ENCODE assay signal across 16 cellular contexts in the genomic region with DNA sequence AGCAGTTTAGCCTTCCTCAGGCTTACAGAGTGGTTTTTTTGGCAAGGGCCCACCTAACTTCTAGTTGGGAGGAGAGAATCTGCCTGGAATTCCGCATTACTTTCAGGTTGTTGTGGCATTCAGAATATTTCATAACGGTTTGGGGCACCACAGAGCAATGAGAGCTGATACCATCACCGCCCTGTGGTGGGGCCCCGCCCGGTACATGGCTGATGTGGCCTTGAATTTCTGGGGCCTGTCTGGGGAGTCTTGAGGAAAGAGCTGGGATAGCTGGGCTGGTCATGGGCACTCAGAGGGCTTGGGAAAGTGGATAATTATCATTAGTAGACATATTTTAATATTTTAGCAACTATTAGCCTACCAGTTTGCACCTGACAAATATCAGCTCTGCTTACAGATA. TPM values are rescaled to one million over a fixed set of nuclear protein-coding genes. Genes with fewer than 3 reads are reported as not detected.
A peak's percentile ranks its signal among the peaks of the same experiment; 100 is the strongest.
DNase-seq lines count a peak whose midpoint lies in the region; ATAC-seq and TF ChIP-seq lines count a peak whose summit lies in the region.
"Had no signal": no experiment of that assay in that cellular context is flagged by ENCODE, and none has a peak within 500 bp of the region (broad histone marks: within the 10 kb centered on the region; RNA-seq: fewer than 3 reads in every experiment).

No MANE protein-coding gene starts in this region.

- intact Hi-C loops in activated CD4-positive, alpha-beta memory T cell treated with anti-CD3 and anti-CD28 coated beads for 36 hours (cut with micrococcal nuclease) = loop anchor here (5.0 to 10.0 kb wide), 5 partner anchors 233 to 1124 kb away; a partner anchor contains a TSS
- intact Hi-C loops in testis (cut with DNase I; ENCODE audit: low total_unique reads) = no loop called here

- H3K9me3 ChIP-seq in Peyer's patch (no peaks in the 10 kb centered on the region), testis (no peaks in the 10 kb centered on the region)
- H3K9me3 ChIP-seq: SJCRH30 had no signal

- TF ChIP-seq CTCF in Peyer's patch (IDR thresholded peaks at IDR 0.05) (no peak), testis (IDR thresholded peaks at IDR 0.05) (no peak)

- H3K36me3 ChIP-seq in Peyer's patch (no peaks in the 10 kb centered on the region), testis (ENCODE audit: low read depth, missing control alignments) (no peaks in the 10 kb centered on the region)
- H3K36me3 ChIP-seq: SJCRH30 had no signal

- H3K4me3 Mint-ChIP-seq in activated CD4-positive, alpha-beta memory T cell treated with anti-CD3 and anti-CD28 coated beads for 36 hours = peak overlapping the region; percentile 79

- ATAC-seq in activated naive CD4-positive, alpha-beta T cell treated with anti-CD3 and anti-CD28 coated beads, Interleukin-2, amount 50 U/mL, for 72 hours = peak in 1 of 2 donors; percentile 13
- ATAC-seq in HG02763 (IDR thresholded peaks at IDR 0.05; ENCODE audit: unreplicated experiment) = no peak
- ATAC-seq: foreskin keratinocyte had no signal

- H3K27ac ChIP-seq in Peyer's patch = peak overlapping the region in 3 of 4 donors; percentile 1 to 46 (median 16)
- no peak overlapping the region for H3K27ac ChIP-seq in testis
- H3K27ac ChIP-seq: foreskin keratinocyte, SJCRH30 had no signal

- POLR2A ChIA-PET in activated CD4-positive, alpha-beta memory T cell treated with anti-CD3 and anti-CD28 coated beads for 36 hours (lab: Charles Lee) = interaction anchor here (1.2 to 1.8 kb wide), 2 partner anchors 16 to 20 kb away, joined by 4 read pairs; no protein-coding TSS in a partner anchor

- no peaks in the 10 kb centered on the region for H3K4me1 ChIP-seq in Peyer's patch
- H3K4me1 ChIP-seq in testis = peaks cover 4% of the 10 kb centered on the region
- H3K4me1 ChIP-seq: SJCRH30 had no signal

- no peak for TF ChIP-seq POLR2A in Peyer's patch (IDR thresholded peaks at IDR 0.05)
- no peak for TF ChIP-seq POLR2A in testis (IDR thresholded peaks at IDR 0.05)

- CTCF ChIA-PET in activated CD4-positive, alpha-beta memory T cell treated with anti-CD3 and anti-CD28 coated beads for 36 hours (lab: Charles Lee) = interaction anchor here (0.6 to 5.5 kb wide), 7 partner anchors 10 to 765 kb away, joined by 3 to 32 read pairs (median 5); no protein-coding TSS in a partner anchor

- DNase-seq in Peyer's patch (no peak), AG08395 (ENCODE audit: low spot score) (no peak), testis (no peak), pons (ENCODE audit: low spot score) (no peak)
- DNase-seq in activated CD4-positive, alpha-beta memory T cell treated with anti-CD3 and anti-CD28 coated beads for 36 hours = peak; percentile 66
- no peak for DNase-seq in activated naive CD4-positive, alpha-beta T cell treated with anti-CD3 and anti-CD28 coated beads, Interleukin-2, amount 50 U/mL, for 72 hours (ENCODE audit: low spot score in 2 of 2)
- peak; percentile 39 to 42 for DNase-seq in stimulated activated CD4-positive, alpha-beta T cell treated with anti-CD3 and anti-CD28 coated beads, Interleukin-4, amount 100 ng/mL, for 4 hours
- DNase-seq: foreskin keratinocyte, NCI-H2107, SJCRH30 had no signal

- no peaks in the 10 kb centered on the region for H3K27me3 ChIP-seq in Peyer's patch
- H3K27me3 ChIP-seq in testis = no peaks in the 10 kb centered on the region

- H3K4me3 ChIP-seq in Peyer's patch = no peak overlapping the region
- H3K4me3 ChIP-seq in testis = no peak overlapping the region
- H3K4me3 ChIP-seq: SJCRH30 had no signal

- no peaks in the 10 kb centered on the region for H3K9me3 Mint-ChIP-seq in activated CD4-positive, alpha-beta memory T cell treated with anti-CD3 and anti-CD28 coated beads for 36 hours
- H3K9me3 Mint-ChIP-seq in activated naive CD4-positive, alpha-beta T cell treated with anti-CD3 and anti-CD28 coated beads, Interleukin-2, amount 50 U/mL, for 72 hours = no peaks in the 10 kb centered on the region

- peaks cover 71% of the 10 kb centered on the region for H3K4me1 Mint-ChIP-seq in activated CD4-positive, alpha-beta memory T cell treated with anti-CD3 and anti-CD28 coated beads for 36 hours (ENCODE audit: low read depth)

- peaks cover 72% of the 10 kb centered on the region for H3K36me3 Mint-ChIP-seq in activated CD4-positive, alpha-beta memory T cell treated with anti-CD3 and anti-CD28 coated beads for 36 hours
- peaks cover 81 to 83% of the 10 kb centered on the region in 2 donors for H3K36me3 Mint-ChIP-seq in activated naive CD4-positive, alpha-beta T cell treated with anti-CD3 and anti-CD28 coated beads, Interleukin-2, amount 50 U/mL, for 72 hours

- peak overlapping the region; percentile 90 for H3K27ac Mint-ChIP-seq in activated CD4-positive, alpha-beta memory T cell treated with anti-CD3 and anti-CD28 coated beads for 36 hours
- peak overlapping the region; percentile 92 to 95 for H3K27ac Mint-ChIP-seq in activated naive CD4-positive, alpha-beta T cell treated with anti-CD3 and anti-CD28 coated beads, Interleukin-2, amount 50 U/mL, for 72 hours

- 77 to 87% methylated on average over 5 of the region's 5 CpGs for WGBS in testis, 2 donors

- H3K27me3 Mint-ChIP-seq in activated CD4-positive, alpha-beta memory T cell treated with anti-CD3 and anti-CD28 coated beads for 36 hours = no peaks in the 10 kb centered on the region

RNA-seq across cellular contexts. Expression of a gene that starts 4.2 kb away (rescaled TPM):
- 1 to 10 TPM; 1.2 to 9.6 (median 4.5) TPM for total RNA-seq in Peyer's patch
- 10 to 100 TPM; 73.9 to 74.8 TPM for total RNA-seq in activated CD4-positive, alpha-beta memory T cell treated with anti-CD3 and anti-CD28 coated beads for 36 hours
- total RNA-seq in activated naive CD4-positive, alpha-beta T cell treated with anti-CD3 and anti-CD28 coated beads, Interleukin-2, amount 50 U/mL, for 72 hours = 10 to 100 TPM; 94.7 to 95.8 TPM
- total RNA-seq in testis = under 1 TPM; 0.79 to 0.87 TPM
- 1.7 TPM for polyA plus RNA-seq in testis (ENCODE audit: insufficient read depth, low read depth, low replicate concordance)
- total RNA-seq: foreskin keratinocyte, H1, MCF 10A, SJCRH30 had no signal
- polyA plus RNA-seq: foreskin keratinocyte, H1 had no signal

RNA-seq across cellular contexts. Expression of a gene that starts 39.4 kb away (rescaled TPM):
- not detected for total RNA-seq in Peyer's patch
- not detected for total RNA-seq in activated CD4-positive, alpha-beta memory T cell treated with anti-CD3 and anti-CD28 coated beads for 36 hours
- total RNA-seq in activated naive CD4-positive, alpha-beta T cell treated with anti-CD3 and anti-CD28 coated beads, Interleukin-2, amount 50 U/mL, for 72 hours = not detected
- total RNA-seq in testis = under 1 TPM in 1 of 2 donors, not detected in 1; 0.31 TPM
- polyA plus RNA-seq in testis (ENCODE audit: insufficient read depth, low read depth, low replicate concordance) = 0.09 TPM
- total RNA-seq: astrocyte, foreskin keratinocyte, H1, MCF 10A, mucosa of gallbladder, SJCRH30, subcutaneous adipose tissue had no signal
- polyA plus RNA-seq: foreskin keratinocyte, H1 had no signal

Comparison
In these comparisons a context has a peak if more than half of its experiments do, and no peak if none do; other contexts are left out.
1. DNase-seq: peak in activated CD4-positive, alpha-beta memory T cell treated with anti-CD3 and anti-CD28 coated beads for 36 hours (single experiment) and stimulated activated CD4-positive, alpha-beta T cell treated with anti-CD3 and anti-CD28 coated beads, Interleukin-4, amount 100 ng/mL, for 4 hours (2 of 2); none in Peyer's patch (0 of 3), activated naive CD4-positive, alpha-beta T cell treated with anti-CD3 and anti-CD28 coated beads, Interleukin-2, amount 50 U/mL, for 72 hours (0 of 2), AG08395 (single experiment), testis (single experiment) and pons (single experiment).
2. H3K27ac ChIP-seq: peak in Peyer's patch (3 of 4); none in testis (0 of 2).
3. RNA of a gene that starts 4.2 kb away (total RNA-seq): 94.7 to 95.8 TPM in activated naive CD4-positive, alpha-beta T cell treated with anti-CD3 and anti-CD28 coated beads, Interleukin-2, amount 50 U/mL, for 72 hours and 73.9 to 74.8 TPM in activated CD4-positive, alpha-beta memory T cell treated with anti-CD3 and anti-CD28 coated beads for 36 hours; 1.2 to 9.6 TPM in Peyer's patch and 0.79 to 0.87 TPM in testis; every median in the first group is over 4 times any median in the second.